In genomic region chr18:59072727-59073421, GRCh38 we compare ENCODE assay signal across 13 cellular contexts.
DNase-seq lines count a peak whose midpoint lies in the region; ATAC-seq lines count a peak whose summit lies in the region.
"Had no signal": no experiment of that assay in that cellular context is flagged by ENCODE, and none has a peak within 500 bp of the region (broad histone marks: within the 10 kb centered on the region; RNA-seq: fewer than 3 reads in every experiment).

No MANE protein-coding gene starts in this region.

- H3K27me3 Mint-ChIP-seq in activated naive CD8-positive, alpha-beta T cell treated with anti-CD3 and anti-CD28 coated beads for 36 hours, result peaks cover 15% of the 10 kb centered on the region
- H3K27me3 Mint-ChIP-seq: brain had no signal

- ATAC-seq in GM18502 (IDR thresholded peaks at IDR 0.05; ENCODE audit: poor library complexity, unreplicated experiment), result peak; percentile 82
- ATAC-seq in GM19035 (IDR thresholded peaks at IDR 0.05; ENCODE audit: unreplicated experiment), result peak; percentile 67
- peak; percentile 64 for ATAC-seq in HG02973 (IDR thresholded peaks at IDR 0.05; ENCODE audit: unreplicated experiment)
- ATAC-seq: psoas muscle had no signal

- H3K4me1 Mint-ChIP-seq in activated naive CD8-positive, alpha-beta T cell treated with anti-CD3 and anti-CD28 coated beads for 36 hours, result no peaks in the 10 kb centered on the region

- DNase-seq in activated naive CD8-positive, alpha-beta T cell treated with anti-CD3 and anti-CD28 coated beads for 36 hours, result no peak
- no peak for DNase-seq in effector CD8-positive, alpha-beta T cell (lab: John Stamatoyannopoulos, UW)
- no peak for DNase-seq in islet precursor cell
- no peak for DNase-seq in SW 1271 (lab: John Stamatoyannopoulos, UW)
- DNase-seq: DMS79 treated with DMSO at 0.1 percent for 48 hours, hippocampal formation, NCI-H1436, psoas muscle, thyroid gland had no signal

- no peaks in the 10 kb centered on the region for H3K36me3 Mint-ChIP-seq in activated naive CD8-positive, alpha-beta T cell treated with anti-CD3 and anti-CD28 coated beads for 36 hours
- H3K36me3 Mint-ChIP-seq: brain had no signal

- no peak overlapping the region for H3K4me3 Mint-ChIP-seq in activated naive CD8-positive, alpha-beta T cell treated with anti-CD3 and anti-CD28 coated beads for 36 hours
- H3K4me3 Mint-ChIP-seq: brain had no signal

- H3K9me3 Mint-ChIP-seq in activated naive CD8-positive, alpha-beta T cell treated with anti-CD3 and anti-CD28 coated beads for 36 hours, result no peaks in the 10 kb centered on the region
- H3K9me3 Mint-ChIP-seq: brain had no signal

- H3K27ac Mint-ChIP-seq in activated naive CD8-positive, alpha-beta T cell treated with anti-CD3 and anti-CD28 coated beads for 36 hours, result peak overlapping the region; percentile 8
- H3K27ac Mint-ChIP-seq: brain had no signal
